18 cellular contexts compared by ENCODE assay signal in genomic region chr11:132987936-132988335, GRCh38.
DNase-seq lines count a peak whose midpoint lies in the region; ATAC-seq and TF ChIP-seq lines count a peak whose summit lies in the region.
"Had no signal": no experiment of that assay in that cellular context is flagged by ENCODE, and none has a peak within 500 bp of the region (broad histone marks: within the 10 kb centered on the region; RNA-seq: fewer than 3 reads in every experiment).

No MANE protein-coding gene starts in this region.

- no peaks in the 10 kb centered on the region; the same call in 1 of the 2 replicates for H3K9me3 Mint-ChIP-seq in HFFc6

- H3K4me3 ChIP-seq in AG10803 (ENCODE audit: low read length) = no peak overlapping the region
- H3K4me3 ChIP-seq: A549, K562, SJCRH30 had no signal

- H3K4me1 Mint-ChIP-seq in HFFc6 (ENCODE audit: low read depth) = no peaks in the 10 kb centered on the region; the same call in 1 of the 2 replicates
- H3K4me1 Mint-ChIP-seq: B cell; CD4-positive, CD25-positive, alpha-beta regulatory T cell had no signal

- peaks cover 10% of the 10 kb centered on the region; the same call in 1 of the 2 replicates for H3K27me3 Mint-ChIP-seq in HFFc6 (ENCODE audit: insufficient read depth)
- H3K27me3 Mint-ChIP-seq: B cell had no signal

- no peak for ATAC-seq in HG03460 (IDR thresholded peaks at IDR 0.05; ENCODE audit: unreplicated experiment)
- ATAC-seq: A549, K562 had no signal

- H3K4me3 Mint-ChIP-seq in HFFc6 = no peak overlapping the region
- H3K4me3 Mint-ChIP-seq: B cell; CD4-positive, CD25-positive, alpha-beta regulatory T cell had no signal

- DNase-seq in AG10803 (ENCODE audit: low read depth) = peak; percentile 74
- peak; percentile 24 for DNase-seq in HFFc6
- DNase-seq in SW480 (ENCODE audit: low spot score) = peak; percentile 69
- DNase-seq in renal cortical epithelial cell (ENCODE audit: low read depth) = peak; percentile 54
- no peak for DNase-seq in NCI-H345 (lab: John Stamatoyannopoulos, UW)
- no peak for DNase-seq in DMS153 (lab: John Stamatoyannopoulos, UW)
- DNase-seq: Caco-2; CD4-positive, CD25-positive, alpha-beta regulatory T cell; GDM1; NCI-H1436 treated with DMSO at 0.1 percent for 48 hours; NCI-H2029 treated with DMSO at 0.1 percent for 48 hours; NCI-H2171 treated with DMSO at 0.1 percent for 48 hours; NCI-H748 treated with DMSO at 0.1 percent for 48 hours; SJCRH30 had no signal

- H3K36me3 Mint-ChIP-seq in HFFc6 (ENCODE audit: low read depth) = no peaks in the 10 kb centered on the region
- H3K36me3 Mint-ChIP-seq: CD4-positive, CD25-positive, alpha-beta regulatory T cell had no signal

- H3K27ac Mint-ChIP-seq in HFFc6 = no peak overlapping the region
- H3K27ac Mint-ChIP-seq: B cell; CD4-positive, CD25-positive, alpha-beta regulatory T cell had no signal

- TF ChIP-seq CTCF in AG10803 (conservative IDR thresholded peaks at IDR 0.05; ENCODE audit: low read length) (no peak), HFFc6 (IDR thresholded peaks at IDR 0.05) (no peak)

Comparison
In these comparisons a context has a peak if more than half of its experiments do, and no peak if none do; other contexts are left out.
1. DNase-seq: peak in AG10803 (single experiment), HFFc6 (single experiment), SW480 (single experiment) and renal cortical epithelial cell (single experiment); none in NCI-H345 (single experiment) and DMS153 (single experiment).